In the genomic region with DNA sequence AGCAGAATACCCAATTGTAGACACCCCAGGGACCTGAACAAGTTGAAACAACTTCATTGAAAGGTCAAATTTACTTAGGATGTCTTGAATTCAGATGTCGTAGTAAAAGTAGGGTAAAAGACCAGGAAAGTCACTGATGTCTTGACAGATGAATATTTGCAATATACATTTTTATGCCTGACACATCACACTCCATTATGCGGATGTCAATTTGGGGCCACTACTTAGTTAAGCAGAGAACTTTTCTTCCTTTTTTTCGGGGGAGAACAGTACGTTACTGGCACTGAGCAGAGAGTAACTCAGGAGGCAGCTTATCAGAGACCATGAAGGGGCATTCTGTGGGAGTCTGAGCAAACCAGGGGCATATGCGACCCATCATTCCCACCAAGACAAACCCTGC, we compare ENCODE assay signal across 1 cellular context.
TF ChIP-seq lines count a peak whose summit lies in the region.

No MANE protein-coding gene starts in this region.

TF ChIP-seq in K562, 482 proteins besides CTCF, POLR2A, EP300 and RAD21 (continued from another document):
- TF ChIP-seq DLX4 (CRISPR knock-in tag; IDR thresholded peaks at IDR 0.05) (no peak), SAFB (IDR thresholded peaks at IDR 0.05; ENCODE audit: borderline replicate concordance, low read depth, low read length) (no peak), TSHZ1 (CRISPR knock-in tag; IDR thresholded peaks at IDR 0.05) (0 out of 2 replicates have a peak, but pooled peaks have one; percentile 39)
TF ChIP-seq in K562: peak in this region for 2.
